In genomic region chr3:111690242-111690641, GRCh38 we compare ENCODE assay signal across 8 cellular contexts. TPM values are rescaled to one million over a fixed set of nuclear protein-coding genes. Genes with fewer than 3 reads are reported as not detected.
DNase-seq lines count a peak whose midpoint lies in the region; ATAC-seq lines count a peak whose summit lies in the region.

No MANE protein-coding gene starts in this region.

- no peaks in the 10 kb centered on the region for H3K9me3 Mint-ChIP-seq in activated CD8-positive, alpha-beta T cell treated with anti-CD3 and anti-CD28 coated beads, Interleukin-2, amount 10 ng/mL, durations not matched to agents 7 days and 5 days (ENCODE audit: insufficient read depth)

- no peak overlapping the region for H3K4me3 ChIP-seq in MG63

- H3K36me3 Mint-ChIP-seq in activated CD8-positive, alpha-beta T cell treated with anti-CD3 and anti-CD28 coated beads, Interleukin-2, amount 10 ng/mL, durations not matched to agents 7 days and 5 days (ENCODE audit: low read depth), result peaks cover 19% of the 10 kb centered on the region

- peak; percentile 83 for ATAC-seq in GM19455 (IDR thresholded peaks at IDR 0.05; ENCODE audit: unreplicated experiment)
- ATAC-seq in HG03196 (IDR thresholded peaks at IDR 0.05; ENCODE audit: unreplicated experiment), result peak; percentile 83
- ATAC-seq in activated CD8-positive, alpha-beta T cell treated with anti-CD3 and anti-CD28 coated beads, Interleukin-2, amount 10 ng/mL, durations not matched to agents 7 days and 5 days, result peak; percentile 86

- no peaks in the 10 kb centered on the region for H3K27me3 ChIP-seq in MG63

- no peaks in the 10 kb centered on the region for H3K9me3 ChIP-seq in MG63

- H3K4me3 Mint-ChIP-seq in activated CD8-positive, alpha-beta T cell treated with anti-CD3 and anti-CD28 coated beads, Interleukin-2, amount 10 ng/mL, durations not matched to agents 7 days and 5 days, result no peak overlapping the region

- peak overlapping the region; percentile 62 for H3K27ac Mint-ChIP-seq in activated CD8-positive, alpha-beta T cell treated with anti-CD3 and anti-CD28 coated beads, Interleukin-2, amount 10 ng/mL, durations not matched to agents 7 days and 5 days

- peaks cover 60% of the 10 kb centered on the region for H3K4me1 Mint-ChIP-seq in activated CD8-positive, alpha-beta T cell treated with anti-CD3 and anti-CD28 coated beads, Interleukin-2, amount 10 ng/mL, durations not matched to agents 7 days and 5 days (ENCODE audit: low read depth)

- DNase-seq in AG20443 (ENCODE audit: low spot score) (peak; percentile 64), DMS79 treated with DMSO at 0.1 percent for 48 hours (lab: John Stamatoyannopoulos, UW) (no peak), MG63 (no peak), iPS-NIHi7 (ENCODE audit: extremely low spot score) (no peak), NK-92 (lab: John Stamatoyannopoulos, UW; ENCODE audit: unreplicated experiment) (no peak)
- peak; percentile 55 for DNase-seq in activated CD8-positive, alpha-beta T cell treated with anti-CD3 and anti-CD28 coated beads, Interleukin-2, amount 10 ng/mL, durations not matched to agents 7 days and 5 days

- H3K27me3 Mint-ChIP-seq in activated CD8-positive, alpha-beta T cell treated with anti-CD3 and anti-CD28 coated beads, Interleukin-2, amount 10 ng/mL, durations not matched to agents 7 days and 5 days (ENCODE audit: low read depth), result no peaks in the 10 kb centered on the region

- CTCF ChIA-PET in activated CD8-positive, alpha-beta T cell treated with anti-CD3 and anti-CD28 coated beads, Interleukin-2, amount 10 ng/mL, durations not matched to agents 7 days and 5 days (lab: Charles Lee), result interaction anchor here (0.8 to 7.4 kb wide), 15 partner anchors 11 to 380 kb away, joined by 3 to 80 read pairs (median 5); partner anchors contain the start of genes ABHD10 and CD96

- H3K36me3 ChIP-seq in MG63, result no peaks in the 10 kb centered on the region

- POLR2A ChIA-PET in activated CD8-positive, alpha-beta T cell treated with anti-CD3 and anti-CD28 coated beads, Interleukin-2, amount 10 ng/mL, durations not matched to agents 7 days and 5 days (lab: Charles Lee), result interaction anchor here (1.0 to 2.0 kb wide), 4 partner anchors 13 to 144 kb away, joined by 3 to 8 read pairs (median 6); no protein-coding TSS in a partner anchor

RNA-seq across cellular contexts. Expression of gene PLCXD2, which starts 15.8 kb away (rescaled TPM):
- 10 to 100 TPM; 14.5 to 16.2 TPM for total RNA-seq in activated CD8-positive, alpha-beta T cell treated with anti-CD3 and anti-CD28 coated beads, Interleukin-2, amount 10 ng/mL, durations not matched to agents 7 days and 5 days
- total RNA-seq in MG63 (2014; rRNA removed; shearing (Covaris generic); ENCODE audit: low replicate concordance), result 1.5 and 2.5 TPM in 2 replicates

Comparison
In these comparisons a context has a peak if more than half of its experiments do, and no peak if none do; other contexts are left out.
1. DNase-seq: peak in AG20443 (single experiment) and activated CD8-positive, alpha-beta T cell treated with anti-CD3 and anti-CD28 coated beads, Interleukin-2, amount 10 ng/mL, durations not matched to agents 7 days and 5 days (single experiment); none in DMS79 treated with DMSO at 0.1 percent for 48 hours (single experiment), MG63 (single experiment), iPS-NIHi7 (single experiment) and NK-92 (single experiment).
2. Peak in every context shown above with its lines, with median percentiles within 50 percentile points of each other: ATAC-seq.